Comparison of ENCODE assay signal across 33 cellular contexts in the genomic region with DNA sequence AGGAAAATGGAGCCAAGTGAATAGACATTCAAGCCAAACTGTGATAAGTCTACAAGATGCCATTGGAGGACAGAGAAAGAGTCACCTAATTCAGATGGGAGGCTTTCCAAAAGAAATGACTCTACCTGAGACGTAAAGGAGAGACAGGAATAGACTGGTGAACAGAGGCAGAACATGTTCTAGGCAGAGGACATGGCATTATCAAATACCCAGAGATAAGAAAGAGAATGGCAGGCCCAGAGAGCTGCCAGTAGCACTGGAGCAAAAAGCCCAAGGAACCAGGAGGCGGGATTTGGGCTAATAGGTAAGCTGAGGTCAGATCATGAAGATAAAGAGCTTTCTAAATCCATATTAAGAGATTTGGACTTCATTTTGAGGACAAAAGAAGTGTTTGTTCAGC.
"Had no signal": no experiment of that assay in that cellular context is flagged by ENCODE, and none has a peak within 500 bp of the region (broad histone marks: within the 10 kb centered on the region; RNA-seq: fewer than 3 reads in every experiment).

No MANE protein-coding gene starts in this region.

- H3K4me3 ChIP-seq: esophagus squamous epithelium had no signal

- H3K4me1 ChIP-seq: esophagus squamous epithelium had no signal

- DNase-seq: activated CD4-positive, alpha-beta memory T cell treated with anti-CD3 and anti-CD28 coated beads, Interleukin-2, amount 10 ng/mL, durations not matched to agents 7 days and 5 days; activated CD4-positive, alpha-beta T cell treated with anti-CD3 and anti-CD28 coated beads for 1 hour; activated CD4-positive, alpha-beta T cell treated with anti-CD3 and anti-CD28 coated beads for 4 hours; activated CD4-positive, alpha-beta T cell treated with anti-CD3 and anti-CD28 coated beads, Interleukin-2, amount 10 ng/mL, durations not matched to agents 7 days and 5 days; activated CD4-positive, alpha-beta T cell treated with anti-CD3 and anti-CD28 coated beads, Interleukin-2, amount 50 U/mL, for 4 hours; activated CD8-positive, alpha-beta memory T cell treated with anti-CD3 and anti-CD28 coated beads, Interleukin-2, amount 50 U/mL, for 48 hours; activated gamma-delta T cell; activated naive CD4-positive, alpha-beta T cell; activated naive CD4-positive, alpha-beta T cell treated with anti-CD3 and anti-CD28 coated beads, Interleukin-2, amount 10 ng/mL, durations not matched to agents 7 days and 5 days; activated naive CD8-positive, alpha-beta T cell treated with anti-CD3 and anti-CD28 coated beads, Interleukin-2, amount 10 ng/mL, durations not matched to agents 7 days and 5 days; activated T-cell treated with anti-CD3 and anti-CD28 coated beads for 4 hours; activated T-cell treated with anti-CD3 and anti-CD28 coated beads, Interleukin-2, amount 50 U/mL, for 24 hours; activated T-cell treated with anti-CD3 and anti-CD28 coated beads, Interleukin-2, amount 50 U/mL, for 72 hours; amniotic stem cell; anterior cingulate cortex; brain microvascular endothelial cell; caudate nucleus; cortex of kidney; dermis blood vessel endothelial cell; effector CD4-positive, alpha-beta T cell; effector memory CD8-positive, alpha-beta T cell; esophagus squamous epithelium; foreskin melanocyte; head of caudate nucleus; T-helper 1 cell; T-helper 17 cell had no signal

- H3K36me3 ChIP-seq: brain microvascular endothelial cell, esophagus squamous epithelium had no signal

- H3K27ac ChIP-seq: brain microvascular endothelial cell, epithelial cell of prostate, esophagus squamous epithelium had no signal

- ATAC-seq: activated naive CD4-positive, alpha-beta T cell treated with anti-CD3 and anti-CD28 coated beads, Interleukin-2, amount 50 U/mL, for 72 hours; activated T-cell treated with anti-CD3 and anti-CD28 coated beads, Interleukin-2, amount 50 U/mL, for 72 hours; effector memory CD8-positive, alpha-beta T cell; T-helper 17 cell; WTC11 had no signal

- H3K9me3 ChIP-seq: esophagus squamous epithelium had no signal

- FAIRE-seq: astrocyte, bronchial epithelial cell, colon, endothelial cell of umbilical vein had no signal

- H3K27me3 ChIP-seq: brain microvascular endothelial cell, esophagus squamous epithelium had no signal
